19 cellular contexts compared by ENCODE assay signal in genomic region chr20:25236450-25237304, GRCh38. TPM values are rescaled to one million over a fixed set of nuclear protein-coding genes. Genes with fewer than 3 reads are reported as not detected.
DNase-seq lines count a peak whose midpoint lies in the region; ATAC-seq, FAIRE-seq and TF ChIP-seq lines count a peak whose summit lies in the region.
"Had no signal": no experiment of that assay in that cellular context is flagged by ENCODE, and none has a peak within 500 bp of the region (broad histone marks: within the 10 kb centered on the region; RNA-seq: fewer than 3 reads in every experiment).

No MANE protein-coding gene starts in this region.

- TF ChIP-seq POLR2A in A549 (IDR thresholded peaks at IDR 0.05; ENCODE audit: low read length) (no peak), GM18505 (IDR thresholded peaks at IDR 0.05; ENCODE audit: borderline replicate concordance, extremely low read depth, insufficient read depth, insufficient read length) (no peak)

- DNase-seq in A549 (ENCODE audit: low read depth in 1 of 2, low spot score in 1 of 2) (no peak), H9 (no peak), ascending aorta (ENCODE audit: low spot score in 2 of 2) (no peak), mesendoderm (peak; percentile 56), RPMI8226 (no peak), NCI-H524 (lab: John Stamatoyannopoulos, UW) (no peak)
- DNase-seq: central memory CD4-positive, alpha-beta T cell; DMS79; gastrocnemius medialis; KG1; NCI-H1105; NCI-H2171 treated with DMSO at 0.1 percent for 48 hours; SK-N-SH; uterus had no signal

- H3K4me1 Mint-ChIP-seq in H9: peaks cover 26 to 30% of the 10 kb centered on the region in 2 experiments

- H4K5ac ChIP-seq in H9 (ENCODE audit: insufficient read length, low read depth, low read length) (no peak overlapping the region), mesendoderm (ENCODE audit: low read length) (no peak overlapping the region)

- H2BK120ac ChIP-seq in H9 (ENCODE audit: low read depth, low read length, poor library complexity, severe bottlenecking) (no peak overlapping the region), mesendoderm (ENCODE audit: low read depth, low read length) (no peak overlapping the region)

- no peaks in the 10 kb centered on the region for H4K20me1 ChIP-seq in H9 (ENCODE audit: control insufficient read depth, insufficient read depth, insufficient read length)
- H4K20me1 ChIP-seq: BLaER1 treated with 17β-estradiol and CSF1 and Interleukin-3, amounts not matched to agents 10 nM and 100 nM had no signal

- TF ChIP-seq EP300 in A549 (IDR thresholded peaks at IDR 0.05): no peak

- no peak overlapping the region for H4K91ac ChIP-seq in H9 (ENCODE audit: insufficient read length, low read depth, low read length)

- H3K9me3 ChIP-seq in A549 (no peaks in the 10 kb centered on the region), H9 (ENCODE audit: control insufficient read depth, low read depth, low read length) (no peaks in the 10 kb centered on the region), ascending aorta (no peaks in the 10 kb centered on the region)
- H3K9me3 ChIP-seq: BLaER1 treated with 17β-estradiol and CSF1 and Interleukin-3, amounts not matched to agents 10 nM and 100 nM; gastrocnemius medialis; SK-N-SH; uterus had no signal

- H3K27me3 ChIP-seq in H9 (ENCODE audit: insufficient read depth, low read length) (no peaks in the 10 kb centered on the region), ascending aorta (no peaks in the 10 kb centered on the region), mesendoderm (ENCODE audit: insufficient read depth, low read length, poor library complexity) (no peaks in the 10 kb centered on the region)
- H3K27me3 ChIP-seq: BLaER1 treated with 17β-estradiol and CSF1 and Interleukin-3, amounts not matched to agents 10 nM and 100 nM; gastrocnemius medialis; uterus had no signal

- no peak overlapping the region for H2BK5ac ChIP-seq in H9 (ENCODE audit: insufficient read length, low read length)
- H2BK5ac ChIP-seq in mesendoderm (ENCODE audit: low read length): no peak overlapping the region

- no peaks in the 10 kb centered on the region for H3K23me2 ChIP-seq in H9 (ENCODE audit: insufficient read length, low read depth, low read length, poor library complexity, severe bottlenecking)

- no peak overlapping the region for H3K4ac ChIP-seq in H9 (ENCODE audit: low read depth, low read length)
- no peak overlapping the region for H3K4ac ChIP-seq in mesendoderm (ENCODE audit: low read depth, low read length)

- H3K79me2 ChIP-seq in H9 (ENCODE audit: insufficient read depth, low read length) (no peaks in the 10 kb centered on the region), mesendoderm (ENCODE audit: control insufficient read depth, insufficient read depth, low read length) (no peaks in the 10 kb centered on the region)

- no peak overlapping the region for H2BK15ac ChIP-seq in H9 (ENCODE audit: low read depth, low read length)
- H2BK15ac ChIP-seq in mesendoderm (replicated peaks; ENCODE audit: low read depth): no peak overlapping the region

- CTCF ChIA-PET in A549 (lab: Yijun Ruan, JAX): interaction anchor here (0.6 to 4.1 kb wide), 5 partner anchors 10 to 37 kb away, joined by 3 to 44 read pairs (median 4); partner anchors contain the start of gene PYGB

- H3K4me3 ChIP-seq in A549 (no peak overlapping the region), ascending aorta (no peak overlapping the region), mesendoderm (ENCODE audit: low read length) (no peak overlapping the region)
- H3K4me3 ChIP-seq: BLaER1 treated with 17β-estradiol and CSF1 and Interleukin-3, amounts not matched to agents 10 nM and 100 nM; gastrocnemius medialis; uterus had no signal

- H3K4me1 ChIP-seq in A549: peaks cover 89% of the 10 kb centered on the region
- no peaks in the 10 kb centered on the region for H3K4me1 ChIP-seq in H9 (ENCODE audit: insufficient read depth, low read length)
- peaks cover 21 to 50% of the 10 kb centered on the region in 2 donors for H3K4me1 ChIP-seq in ascending aorta
- peaks cover 2% of the 10 kb centered on the region for H3K4me1 ChIP-seq in mesendoderm (ENCODE audit: control insufficient read depth, low read depth, low read length)
- H3K4me1 ChIP-seq: gastrocnemius medialis, uterus had no signal

- H3K36me3 Mint-ChIP-seq in H9 (ENCODE audit: insufficient read depth in 1 of 3, low read depth in 3 of 3): no peaks in the 10 kb centered on the region
- H3K36me3 Mint-ChIP-seq: activated naive CD4-positive, alpha-beta T cell treated with anti-CD3 and anti-CD28 coated beads, Interleukin-2, amount 50 U/mL, for 24 hours; stimulated activated memory B cell treated with anti-CD40 and anti-IgM and Interleukin-4, amounts not matched to agents 10 μg/mL and 1 μg/mL and 100 μg/mL, for 72 hours had no signal

- no peak overlapping the region for H2AK5ac ChIP-seq in H9 (ENCODE audit: insufficient read length, low read length)
- no peak overlapping the region for H2AK5ac ChIP-seq in mesendoderm (ENCODE audit: low read length)

- intact Hi-C loops in ascending aorta (cut with DNase I): loop anchor here (10.0 kb wide), 1 partner anchor 1872 kb away; the partner anchor contains the start of gene GZF1

- H3K27me3 Mint-ChIP-seq in H9 (ENCODE audit: low read depth): peaks cover 4% of the 10 kb centered on the region

- H3K79me1 ChIP-seq in H9 (ENCODE audit: insufficient read depth, low read depth, low read length, poor library complexity, severe bottlenecking) (no peaks in the 10 kb centered on the region), mesendoderm (ENCODE audit: low read length) (no peaks in the 10 kb centered on the region)

- H4K8ac ChIP-seq in H9 (replicated peaks; ENCODE audit: insufficient read length, low read depth, low read length) (no peak overlapping the region), mesendoderm (ENCODE audit: low read depth, low read length) (no peak overlapping the region)

- POLR2A ChIA-PET in A549 (lab: Yijun Ruan, JAX): interaction anchor here (4.7 kb wide), 1 partner anchor 11 kb away, joined by 33 read pairs; the partner anchor contains the start of gene PYGB

- FAIRE-seq in A549 (lab: Jason Lieb, UNC): no peak

- ATAC-seq in A549 (peak; percentile 11 to 26; a peak in 5 of 6 replicates), GM18505 (IDR thresholded peaks at IDR 0.05; ENCODE audit: unreplicated experiment) (no peak), HG02759 (IDR thresholded peaks at IDR 0.05; ENCODE audit: unreplicated experiment) (no peak)

- WGBS in A549 (ENCODE audit: missing lambda C conversion rate): 72% methylated on average over 15 of the region's 15 CpGs
- WGBS in H9 (ENCODE audit: extremely low coverage, insufficient read length, low lambda C conversion rate): no CpG with 5 or more reads among the region's 15 CpGs
- no CpG with 5 or more reads among the region's 15 CpGs for WGBS in mesendoderm (ENCODE audit: extremely low coverage, insufficient coverage, low lambda C conversion rate)

- H2AFZ ChIP-seq in H9 (ENCODE audit: low read length): no peak overlapping the region

- H3K27ac Mint-ChIP-seq in H9: peak overlapping the region in 1 of 3 experiments; percentile 53; a peak in 1 of 7 replicates

- H2BK12ac ChIP-seq in H9 (ENCODE audit: insufficient read length, low read depth, low read length): no peak overlapping the region

- 0 out of 2 replicates have a peak overlapping the region, but pooled peaks have one; percentile 2 for H3K14ac ChIP-seq in H9 (ENCODE audit: insufficient read depth, low read length)

- no peak overlapping the region for H3K4me3 Mint-ChIP-seq in H9
- H3K4me3 Mint-ChIP-seq: activated naive CD4-positive, alpha-beta T cell treated with anti-CD3 and anti-CD28 coated beads, Interleukin-2, amount 50 U/mL, for 24 hours; stimulated activated memory B cell treated with anti-CD40 and anti-IgM and Interleukin-4, amounts not matched to agents 10 μg/mL and 1 μg/mL and 100 μg/mL, for 72 hours had no signal

- no peaks in the 10 kb centered on the region for H3K9me3 Mint-ChIP-seq in H9
- H3K9me3 Mint-ChIP-seq: activated naive CD4-positive, alpha-beta T cell treated with anti-CD3 and anti-CD28 coated beads, Interleukin-2, amount 50 U/mL, for 24 hours; stimulated activated memory B cell treated with anti-CD40 and anti-IgM and Interleukin-4, amounts not matched to agents 10 μg/mL and 1 μg/mL and 100 μg/mL, for 72 hours had no signal

- no peak overlapping the region for H3K9ac ChIP-seq in H9 (ENCODE audit: extremely low read depth, insufficient read length, low read length)
- H3K9ac ChIP-seq in mesendoderm (ENCODE audit: low read length): no peak overlapping the region

- H3K23ac ChIP-seq in H9 (ENCODE audit: insufficient read length, low read depth, low read length) (no peak overlapping the region), mesendoderm (ENCODE audit: low read length) (no peak overlapping the region)

- H3K36me3 ChIP-seq in ascending aorta (no peaks in the 10 kb centered on the region), mesendoderm (ENCODE audit: control insufficient read depth, insufficient read depth, low read length) (no peaks in the 10 kb centered on the region)
- H3K36me3 ChIP-seq: BLaER1 treated with 17β-estradiol and CSF1 and Interleukin-3, amounts not matched to agents 10 nM and 100 nM; gastrocnemius medialis; uterus had no signal

- no peak for TF ChIP-seq RAD21 in A549 (conservative IDR thresholded peaks at IDR 0.05 in 1 of 2, IDR thresholded peaks at IDR 0.05 in 1 of 2)

- TF ChIP-seq CTCF in A549 (IDR thresholded peaks at IDR 0.05): no peak
- TF ChIP-seq CTCF in H9 (conservative IDR thresholded peaks at IDR 0.05): no peak
- TF ChIP-seq CTCF in ascending aorta (IDR thresholded peaks at IDR 0.05): no peak

- H3K27ac ChIP-seq in A549: peak overlapping the region; percentile 95 to 97
- no peak overlapping the region for H3K27ac ChIP-seq in H9 (ENCODE audit: insufficient read length, low read depth, low read length)
- H3K27ac ChIP-seq in ascending aorta: peak overlapping the region; percentile 83 to 97
- no peak overlapping the region for H3K27ac ChIP-seq in mesendoderm (ENCODE audit: low read depth, low read length)
- H3K27ac ChIP-seq: uterus had no signal

- no peak overlapping the region for H2BK20ac ChIP-seq in H9 (ENCODE audit: low read depth, low read length, poor library complexity, severe bottlenecking)

- H3K18ac ChIP-seq in H9 (ENCODE audit: insufficient read length, low read depth, low read length) (no peak overlapping the region), mesendoderm (ENCODE audit: low read length) (no peak overlapping the region)

- H3T11ph ChIP-seq in H9 (ENCODE audit: low read length): no peak overlapping the region

- H3K4me2 ChIP-seq in A549 (peak overlapping the region; percentile 72), H9 (ENCODE audit: insufficient read depth, insufficient read length, low read length) (no peak overlapping the region), mesendoderm (ENCODE audit: low read length) (no peak overlapping the region)
- H3K4me2 ChIP-seq: SK-N-SH had no signal

- no peak overlapping the region for H3K56ac ChIP-seq in H9 (ENCODE audit: insufficient read length, low read depth, low read length)
- H3K56ac ChIP-seq in mesendoderm (ENCODE audit: low read length): no peak overlapping the region

RNA-seq across cellular contexts. Expression of gene PYGB, which starts 11.2 kb away (rescaled TPM):
- polyA plus RNA-seq in A549 (2011; rRNA removed): 100 and 113 TPM in 2 replicates
- 80.7 and 98.5 TPM in 2 replicates for polyA plus RNA-seq in A549 (2012; cell fraction: cytosol; rRNA removed)
- polyA plus RNA-seq in A549 (2012; cell fraction: nucleus; rRNA removed): 252 and 288 TPM in 2 replicates
- 85.5 to 93.7 TPM (median 93.2 TPM) in 3 replicates for polyA plus RNA-seq in A549 (2017; fragmentation: RNase III; extraction: RNeasy Plus Mini Kit Qiagen cat#74134 plus additional on column Dnase treatment)
- polyA minus RNA-seq in A549 (2011; rRNA and poly(A)+ RNA removed): 178 and 188 TPM in 2 replicates
- 46.9 TPM in 2 replicates for total RNA-seq in H9 (2021)
- total RNA-seq in ascending aorta: 125 TPM
- polyA plus RNA-seq in mesendoderm (2013, experiment 1 of 2): 24.7 TPM
- 24.4 TPM for polyA plus RNA-seq in mesendoderm (2013, experiment 2 of 2)

RNA-seq across cellular contexts. Expression of gene ENTPD6, which starts 41.2 kb away (rescaled TPM):
- polyA plus RNA-seq in A549 (2011; rRNA removed) (85.7 and 95.4 TPM in 2 replicates), A549 (2017; fragmentation: RNase III; extraction: RNeasy Plus Mini Kit Qiagen cat#74134 plus additional on column Dnase treatment) (86.9 to 90.0 TPM (median 87.0 TPM) in 3 replicates)
- 121 and 136 TPM in 2 replicates for polyA plus RNA-seq in A549 (2012; cell fraction: cytosol; rRNA removed)
- 433 and 486 TPM in 2 replicates for polyA plus RNA-seq in A549 (2012; cell fraction: nucleus; rRNA removed)
- polyA minus RNA-seq in A549 (2011; rRNA and poly(A)+ RNA removed): 77.7 and 83.6 TPM in 2 replicates
- total RNA-seq in H9 (2021) (51.4 and 57.4 TPM in 2 replicates), ascending aorta (66.5 TPM)
- 25.3 TPM for polyA plus RNA-seq in mesendoderm (2013, experiment 1 of 2)
- 26.1 TPM for polyA plus RNA-seq in mesendoderm (2013, experiment 2 of 2)

Comparison
In these comparisons a context has a peak if more than half of its experiments do, and no peak if none do; other contexts are left out.
1. ATAC-seq: peak in A549 (2 of 2); none in GM18505 (single experiment) and HG02759 (single experiment).
2. H3K27ac ChIP-seq: peak in A549 (2 of 2) and ascending aorta (2 of 2); none in H9 (single experiment) and mesendoderm (single experiment).